In genomic region chr6:149854017-149854416, GRCh38 we compare ENCODE assay signal across 9 cellular contexts. TPM values are rescaled to one million over a fixed set of nuclear protein-coding genes. Genes with fewer than 3 reads are reported as not detected.
"Had no signal": no experiment of that assay in that cellular context is flagged by ENCODE, and none has a peak within 500 bp of the region (broad histone marks: within the 10 kb centered on the region; RNA-seq: fewer than 3 reads in every experiment).

No MANE protein-coding gene starts in this region.

RNA-seq across cellular contexts. Expression of gene RAET1E, which starts 43.9 kb away (rescaled TPM):
- total RNA-seq: activated CD4-positive, alpha-beta memory T cell treated with anti-CD3 and anti-CD28 coated beads, Interleukin-2, amount 10 ng/mL, durations not matched to agents 7 days and 5 days; activated CD4-positive, alpha-beta T cell treated with anti-CD3 and anti-CD28 coated beads, Interleukin-2, amount 10 ng/mL, durations not matched to agents 7 days and 5 days; activated naive CD8-positive, alpha-beta T cell treated with anti-CD3 and anti-CD28 coated beads, Interleukin-2, amount 10 ng/mL, durations not matched to agents 7 days and 5 days; ascending aorta; endodermal cell; left lobe of liver; lower lobe of right lung; progenitor cell of endocrine pancreas; WTC11 had no signal
